9 cellular contexts compared by ENCODE assay signal in genomic region chr9:14768561-14769234, GRCh38. TPM values are rescaled to one million over a fixed set of nuclear protein-coding genes. Genes with fewer than 3 reads are reported as not detected.
A peak's percentile ranks its signal among the peaks of the same experiment; 100 is the strongest.
DNase-seq lines count a peak whose midpoint lies in the region; ATAC-seq and TF ChIP-seq lines count a peak whose summit lies in the region.
"Had no signal": no experiment of that assay in that cellular context is flagged by ENCODE, and none has a peak within 500 bp of the region (broad histone marks: within the 10 kb centered on the region; RNA-seq: fewer than 3 reads in every experiment).

No MANE protein-coding gene starts in this region.

- POLR2A ChIA-PET in PC-9 (lab: Charles Lee; ENCODE audit: unreplicated experiment), result interaction anchor here (0.7 kb wide), 1 partner anchor 1097 kb away, joined by 3 read pairs; no protein-coding TSS in a partner anchor

- intact Hi-C loops in PC-9 (cut with micrococcal nuclease; ENCODE audit: unreplicated experiment), result loop anchor here (1.0 to 5.0 kb wide), 4 partner anchors 152 to 1736 kb away; no protein-coding TSS in a partner anchor

- peak overlapping the region; percentile 71; the same call in 1 of the 2 replicates for H2AFZ ChIP-seq in PC-9

- BruUV-seq in PC-9 (replicated peaks; lab: Mats Ljungman, UMichigan), result no TSS peak

- TF ChIP-seq CTCF in PC-9 (conservative IDR thresholded peaks at IDR 0.05) (peak; percentile 83), endothelial cell (IDR thresholded peaks at IDR 0.05; ENCODE audit: unreplicated experiment) (peak; percentile 92)

- H3K36me3 Mint-ChIP-seq in endothelial cell (ENCODE audit: low read depth, unreplicated experiment), result no peaks in the 10 kb centered on the region
- H3K36me3 Mint-ChIP-seq in stimulated activated memory B cell treated with anti-CD40 and anti-IgM and Interleukin-4, amounts not matched to agents 10 μg/mL and 1 μg/mL and 100 μg/mL, for 72 hours, result no peaks in the 10 kb centered on the region
- H3K36me3 Mint-ChIP-seq: CD8-positive, alpha-beta memory T cell had no signal

- H3K4me3 ChIP-seq in PC-9, result no peak overlapping the region

- no peaks in the 10 kb centered on the region for H3K27me3 ChIP-seq in PC-9 (ENCODE audit: insufficient read depth, low read depth)

- no peaks in the 10 kb centered on the region for H3K36me3 ChIP-seq in PC-9 (ENCODE audit: low read depth)

- no peaks in the 10 kb centered on the region for H3K9me3 ChIP-seq in PC-9 (ENCODE audit: insufficient read depth, low read depth)

- no peak overlapping the region for H3K4me3 Mint-ChIP-seq in endothelial cell (ENCODE audit: unreplicated experiment)
- H3K4me3 Mint-ChIP-seq in stimulated activated memory B cell treated with anti-CD40 and anti-IgM and Interleukin-4, amounts not matched to agents 10 μg/mL and 1 μg/mL and 100 μg/mL, for 72 hours, result no peak overlapping the region
- H3K4me3 Mint-ChIP-seq: CD8-positive, alpha-beta memory T cell had no signal

- DNase-seq in NCI-H1436 (lab: John Stamatoyannopoulos, UW) (peak; percentile 36), NCI-H1436 treated with DMSO at 0.1 percent for 48 hours (lab: John Stamatoyannopoulos, UW) (no peak), HuH-7 (ENCODE audit: low spot score) (peak; percentile 15), PC-9 (peak in 1 of 2 experiments; percentile 2), endothelial cell (ENCODE audit: low spot score) (peak; percentile 46), middle frontal gyrus (ENCODE audit: extremely low spot score, low spot score) (peak; percentile 42)

- no peaks in the 10 kb centered on the region for H3K9me2 ChIP-seq in PC-9 (ENCODE audit: insufficient read depth)

- no peak overlapping the region for H3K27ac ChIP-seq in PC-9

- peaks cover 5% of the 10 kb centered on the region for H3K4me1 Mint-ChIP-seq in endothelial cell (ENCODE audit: unreplicated experiment)
- peaks cover 6% of the 10 kb centered on the region for H3K4me1 Mint-ChIP-seq in stimulated activated memory B cell treated with anti-CD40 and anti-IgM and Interleukin-4, amounts not matched to agents 10 μg/mL and 1 μg/mL and 100 μg/mL, for 72 hours
- H3K4me1 Mint-ChIP-seq: CD8-positive, alpha-beta memory T cell had no signal

- no peaks in the 10 kb centered on the region for H3F3A ChIP-seq in PC-9 (ENCODE audit: insufficient read depth, low read depth)

- H3K4me1 ChIP-seq in PC-9 (replicated peaks; ENCODE audit: insufficient read depth), result peaks cover 6% of the 10 kb centered on the region; the same call in 1 of the 2 replicates

- no peaks in the 10 kb centered on the region for H3K79me2 ChIP-seq in PC-9 (ENCODE audit: low read depth)

- H4K20me1 ChIP-seq in PC-9 (ENCODE audit: insufficient read depth), result no peaks in the 10 kb centered on the region

- H3K27me3 Mint-ChIP-seq in endothelial cell (ENCODE audit: unreplicated experiment), result no peaks in the 10 kb centered on the region
- peaks cover 21% of the 10 kb centered on the region for H3K27me3 Mint-ChIP-seq in stimulated activated memory B cell treated with anti-CD40 and anti-IgM and Interleukin-4, amounts not matched to agents 10 μg/mL and 1 μg/mL and 100 μg/mL, for 72 hours

- no peak for ATAC-seq in stimulated activated memory B cell treated with anti-CD40 and anti-IgM and Interleukin-4, amounts not matched to agents 10 μg/mL and 1 μg/mL and 100 μg/mL, for 72 hours
- no peak for ATAC-seq in HG03108 (IDR thresholded peaks at IDR 0.05; ENCODE audit: unreplicated experiment)

- H3K4me2 ChIP-seq in PC-9, result peak overlapping the region; percentile 59

- no peaks in the 10 kb centered on the region for H3K9me3 Mint-ChIP-seq in endothelial cell (ENCODE audit: unreplicated experiment)
- H3K9me3 Mint-ChIP-seq in stimulated activated memory B cell treated with anti-CD40 and anti-IgM and Interleukin-4, amounts not matched to agents 10 μg/mL and 1 μg/mL and 100 μg/mL, for 72 hours, result peaks cover 4% of the 10 kb centered on the region
- H3K9me3 Mint-ChIP-seq: CD8-positive, alpha-beta memory T cell had no signal

- no peak overlapping the region for H3K27ac Mint-ChIP-seq in endothelial cell (ENCODE audit: unreplicated experiment)
- no peak overlapping the region for H3K27ac Mint-ChIP-seq in stimulated activated memory B cell treated with anti-CD40 and anti-IgM and Interleukin-4, amounts not matched to agents 10 μg/mL and 1 μg/mL and 100 μg/mL, for 72 hours
- H3K27ac Mint-ChIP-seq: CD8-positive, alpha-beta memory T cell had no signal

- CTCF ChIA-PET in PC-9 (lab: Charles Lee), result interaction anchor here (0.5 to 1.4 kb wide), 3 partner anchors 107 to 1895 kb away, joined by 3 to 7 read pairs (median 4); no protein-coding TSS in a partner anchor

RNA-seq across cellular contexts. Expression of gene CER1, which starts 46.2 kb away (rescaled TPM):
- total RNA-seq in PC-9 (2021) (not detected in 2 replicates), endothelial cell (ENCODE audit: unreplicated experiment) (5.2 TPM)
- total RNA-seq: CD8-positive, alpha-beta memory T cell had no signal
